ENCODE assay signal across 1 cellular context in genomic region chr15:101296418-101297405, GRCh38.
TF ChIP-seq lines count a peak whose summit lies in the region.

No MANE protein-coding gene starts in this region.

TF ChIP-seq in GM12878, 131 proteins besides CTCF, POLR2A, EP300 and RAD21:
- TF ChIP-seq BACH1 (IDR thresholded peaks at IDR 0.05; ENCODE audit: borderline replicate concordance), result no peak
- no peak for TF ChIP-seq ZBTB11 (CRISPR knock-in tag; IDR thresholded peaks at IDR 0.05)
TF ChIP-seq in GM12878: peak in this region for 0.
